1 cellular context compared by ENCODE assay signal in genomic region chr12:53049582-53050318, GRCh38.
TF ChIP-seq lines count a peak whose summit lies in the region.

Gene TNS2 (plus strand): TSS chr12:53050065. CDS start chr12:53050186, 121 bp downstream.

TF ChIP-seq in HepG2, 621 proteins besides CTCF, POLR2A, EP300 and RAD21 (continued from another document and continues in another):
- TF ChIP-seq, protein P1, sequence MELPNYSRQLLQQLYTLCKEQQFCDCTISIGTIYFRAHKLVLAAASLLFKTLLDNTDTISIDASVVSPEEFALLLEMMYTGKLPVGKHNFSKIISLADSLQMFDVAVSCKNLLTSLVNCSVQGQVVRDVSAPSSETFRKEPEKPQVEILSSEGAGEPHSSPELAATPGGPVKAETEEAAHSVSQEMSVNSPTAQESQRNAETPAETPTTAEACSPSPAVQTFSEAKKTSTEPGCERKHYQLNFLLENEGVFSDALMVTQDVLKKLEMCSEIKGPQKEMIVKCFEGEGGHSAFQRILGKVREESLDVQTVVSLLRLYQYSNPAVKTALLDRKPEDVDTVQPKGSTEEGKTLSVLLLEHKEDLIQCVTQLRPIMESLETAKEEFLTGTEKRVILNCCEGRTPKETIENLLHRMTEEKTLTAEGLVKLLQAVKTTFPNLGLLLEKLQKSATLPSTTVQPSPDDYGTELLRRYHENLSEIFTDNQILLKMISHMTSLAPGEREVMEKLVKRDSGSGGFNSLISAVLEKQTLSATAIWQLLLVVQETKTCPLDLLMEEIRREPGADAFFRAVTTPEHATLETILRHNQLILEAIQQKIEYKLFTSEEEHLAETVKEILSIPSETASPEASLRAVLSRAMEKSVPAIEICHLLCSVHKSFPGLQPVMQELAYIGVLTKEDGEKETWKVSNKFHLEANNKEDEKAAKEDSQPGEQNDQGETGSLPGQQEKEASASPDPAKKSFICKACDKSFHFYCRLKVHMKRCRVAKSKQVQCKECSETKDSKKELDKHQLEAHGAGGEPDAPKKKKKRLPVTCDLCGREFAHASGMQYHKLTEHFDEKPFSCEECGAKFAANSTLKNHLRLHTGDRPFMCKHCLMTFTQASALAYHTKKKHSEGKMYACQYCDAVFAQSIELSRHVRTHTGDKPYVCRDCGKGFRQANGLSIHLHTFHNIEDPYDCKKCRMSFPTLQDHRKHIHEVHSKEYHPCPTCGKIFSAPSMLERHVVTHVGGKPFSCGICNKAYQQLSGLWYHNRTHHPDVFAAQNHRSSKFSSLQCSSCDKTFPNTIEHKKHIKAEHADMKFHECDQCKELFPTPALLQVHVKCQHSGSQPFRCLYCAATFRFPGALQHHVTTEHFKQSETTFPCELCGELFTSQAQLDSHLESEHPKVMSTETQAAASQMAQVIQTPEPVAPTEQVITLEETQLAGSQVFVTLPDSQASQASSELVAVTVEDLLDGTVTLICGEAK (IDR thresholded peaks at IDR 0.05) = no peak
- TF ChIP-seq, protein P1 (CRISPR knock-in tag; IDR thresholded peaks at IDR 0.05) = peak; percentile 31; the same call in 1 of the 2 replicates
- TF ChIP-seq ZC3H4 (CRISPR knock-in tag; IDR thresholded peaks at IDR 0.05; ENCODE audit: borderline replicate concordance) (no peak), MLLT10 (CRISPR knock-in tag; IDR thresholded peaks at IDR 0.05) (no peak), ARID4A (CRISPR knock-in tag; IDR thresholded peaks at IDR 0.05; ENCODE audit: borderline replicate concordance) (peak; percentile 71; the same call in 1 of the 2 replicates), HMG20B (CRISPR knock-in tag; conservative IDR thresholded peaks at IDR 0.05) (no peak), MEIS1 (CRISPR knock-in tag; IDR thresholded peaks at IDR 0.05; ENCODE audit: borderline replicate concordance) (no peak), MYNN (CRISPR knock-in tag; IDR thresholded peaks at IDR 0.05; ENCODE audit: low read depth) (no peak), PHF21A (CRISPR knock-in tag; IDR thresholded peaks at IDR 0.05) (peak; percentile 67; the same call in 1 of the 2 replicates), KDM2A (CRISPR knock-in tag; IDR thresholded peaks at IDR 0.05; ENCODE audit: borderline replicate concordance, low read depth) (no peak), ZNF7 (CRISPR knock-in tag; IDR thresholded peaks at IDR 0.05) (no peak), MLX (CRISPR knock-in tag; IDR thresholded peaks at IDR 0.05) (no peak), MEF2D (CRISPR knock-in tag; IDR thresholded peaks at IDR 0.05) (peak; percentile 26; the same call in 1 of the 2 replicates), ZNF275 (CRISPR knock-in tag; IDR thresholded peaks at IDR 0.05; ENCODE audit: borderline replicate concordance) (peak; percentile 19; the same call in 1 of the 2 replicates), SMAD9 (CRISPR knock-in tag; IDR thresholded peaks at IDR 0.05) (no peak), TRIM24 (CRISPR knock-in tag; IDR thresholded peaks at IDR 0.05) (no peak), BHLHE40 (IDR thresholded peaks at IDR 0.05; ENCODE audit: low read length) (no peak), NONO (IDR thresholded peaks at IDR 0.05) (no peak), NONO (CRISPR knock-in tag; conservative IDR thresholded peaks at IDR 0.05) (no peak), ZNF337 (CRISPR knock-in tag; IDR thresholded peaks at IDR 0.05; ENCODE audit: borderline replicate concordance, low read depth) (no peak), ZNF878 (CRISPR knock-in tag; IDR thresholded peaks at IDR 0.05) (peak; percentile 58; the same call in 1 of the 2 replicates), POLR2G (IDR thresholded peaks at IDR 0.05; ENCODE audit: low read depth, low read length) (peak; percentile 77; the same call in 1 of the 2 replicates), HIVEP1 (CRISPR knock-in tag; IDR thresholded peaks at IDR 0.05) (peak; percentile 63; the same call in 1 of the 2 replicates), KLF16 (CRISPR knock-in tag; IDR thresholded peaks at IDR 0.05) (peak in 1 of 2 experiments; percentile 64; a peak in 2 of 4 replicates), KDM1A (CRISPR knock-in tag; IDR thresholded peaks at IDR 0.05) (no peak), NFIC (IDR thresholded peaks at IDR 0.05; ENCODE audit: low read length) (no peak), ZBTB7B (CRISPR knock-in tag; IDR thresholded peaks at IDR 0.05) (peak; percentile 54; the same call in 1 of the 2 replicates), ZNF652 (CRISPR knock-in tag; IDR thresholded peaks at IDR 0.05; ENCODE audit: borderline replicate concordance, low read depth) (no peak), ZNF768 (CRISPR knock-in tag; IDR thresholded peaks at IDR 0.05) (no peak), ZFP82 (CRISPR knock-in tag; IDR thresholded peaks at IDR 0.05; ENCODE audit: borderline replicate concordance) (no peak), CBX5 (CRISPR knock-in tag; IDR thresholded peaks at IDR 0.05; ENCODE audit: borderline replicate concordance) (no peak), CREBL2 (CRISPR knock-in tag; IDR thresholded peaks at IDR 0.05; ENCODE audit: borderline replicate concordance) (no peak), SCMH1 (CRISPR knock-in tag; IDR thresholded peaks at IDR 0.05; ENCODE audit: borderline replicate concordance) (no peak)
- TF ChIP-seq, protein P2, sequence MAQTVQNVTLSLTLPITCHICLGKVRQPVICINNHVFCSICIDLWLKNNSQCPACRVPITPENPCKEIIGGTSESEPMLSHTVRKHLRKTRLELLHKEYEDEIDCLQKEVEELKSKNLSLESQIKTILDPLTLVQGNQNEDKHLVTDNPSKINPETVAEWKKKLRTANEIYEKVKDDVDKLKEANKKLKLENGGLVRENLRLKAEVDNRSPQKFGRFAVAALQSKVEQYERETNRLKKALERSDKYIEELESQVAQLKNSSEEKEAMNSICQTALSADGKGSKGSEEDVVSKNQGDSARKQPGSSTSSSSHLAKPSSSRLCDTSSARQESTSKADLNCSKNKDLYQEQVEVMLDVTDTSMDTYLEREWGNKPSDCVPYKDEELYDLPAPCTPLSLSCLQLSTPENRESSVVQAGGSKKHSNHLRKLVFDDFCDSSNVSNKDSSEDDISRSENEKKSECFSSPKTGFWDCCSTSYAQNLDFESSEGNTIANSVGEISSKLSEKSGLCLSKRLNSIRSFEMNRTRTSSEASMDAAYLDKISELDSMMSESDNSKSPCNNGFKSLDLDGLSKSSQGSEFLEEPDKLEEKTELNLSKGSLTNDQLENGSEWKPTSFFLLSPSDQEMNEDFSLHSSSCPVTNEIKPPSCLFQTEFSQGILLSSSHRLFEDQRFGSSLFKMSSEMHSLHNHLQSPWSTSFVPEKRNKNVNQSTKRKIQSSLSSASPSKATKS (CRISPR knock-in tag; IDR thresholded peaks at IDR 0.05) = no peak
- TF ChIP-seq, protein P3, sequence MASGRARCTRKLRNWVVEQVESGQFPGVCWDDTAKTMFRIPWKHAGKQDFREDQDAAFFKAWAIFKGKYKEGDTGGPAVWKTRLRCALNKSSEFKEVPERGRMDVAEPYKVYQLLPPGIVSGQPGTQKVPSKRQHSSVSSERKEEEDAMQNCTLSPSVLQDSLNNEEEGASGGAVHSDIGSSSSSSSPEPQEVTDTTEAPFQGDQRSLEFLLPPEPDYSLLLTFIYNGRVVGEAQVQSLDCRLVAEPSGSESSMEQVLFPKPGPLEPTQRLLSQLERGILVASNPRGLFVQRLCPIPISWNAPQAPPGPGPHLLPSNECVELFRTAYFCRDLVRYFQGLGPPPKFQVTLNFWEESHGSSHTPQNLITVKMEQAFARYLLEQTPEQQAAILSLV (CRISPR knock-in tag; IDR thresholded peaks at IDR 0.05; ENCODE audit: borderline replicate concordance) = no peak
- TF ChIP-seq, protein P4, sequence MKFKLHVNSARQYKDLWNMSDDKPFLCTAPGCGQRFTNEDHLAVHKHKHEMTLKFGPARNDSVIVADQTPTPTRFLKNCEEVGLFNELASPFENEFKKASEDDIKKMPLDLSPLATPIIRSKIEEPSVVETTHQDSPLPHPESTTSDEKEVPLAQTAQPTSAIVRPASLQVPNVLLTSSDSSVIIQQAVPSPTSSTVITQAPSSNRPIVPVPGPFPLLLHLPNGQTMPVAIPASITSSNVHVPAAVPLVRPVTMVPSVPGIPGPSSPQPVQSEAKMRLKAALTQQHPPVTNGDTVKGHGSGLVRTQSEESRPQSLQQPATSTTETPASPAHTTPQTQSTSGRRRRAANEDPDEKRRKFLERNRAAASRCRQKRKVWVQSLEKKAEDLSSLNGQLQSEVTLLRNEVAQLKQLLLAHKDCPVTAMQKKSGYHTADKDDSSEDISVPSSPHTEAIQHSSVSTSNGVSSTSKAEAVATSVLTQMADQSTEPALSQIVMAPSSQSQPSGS (CRISPR knock-in tag; IDR thresholded peaks at IDR 0.05) = no peak
- TF ChIP-seq, protein P5, sequence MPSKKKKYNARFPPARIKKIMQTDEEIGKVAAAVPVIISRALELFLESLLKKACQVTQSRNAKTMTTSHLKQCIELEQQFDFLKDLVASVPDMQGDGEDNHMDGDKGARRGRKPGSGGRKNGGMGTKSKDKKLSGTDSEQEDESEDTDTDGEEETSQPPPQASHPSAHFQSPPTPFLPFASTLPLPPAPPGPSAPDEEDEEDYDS (CRISPR knock-in tag; IDR thresholded peaks at IDR 0.05) = peak; percentile 47; the same call in 1 of the 2 replicates
- TF ChIP-seq, protein P6, sequence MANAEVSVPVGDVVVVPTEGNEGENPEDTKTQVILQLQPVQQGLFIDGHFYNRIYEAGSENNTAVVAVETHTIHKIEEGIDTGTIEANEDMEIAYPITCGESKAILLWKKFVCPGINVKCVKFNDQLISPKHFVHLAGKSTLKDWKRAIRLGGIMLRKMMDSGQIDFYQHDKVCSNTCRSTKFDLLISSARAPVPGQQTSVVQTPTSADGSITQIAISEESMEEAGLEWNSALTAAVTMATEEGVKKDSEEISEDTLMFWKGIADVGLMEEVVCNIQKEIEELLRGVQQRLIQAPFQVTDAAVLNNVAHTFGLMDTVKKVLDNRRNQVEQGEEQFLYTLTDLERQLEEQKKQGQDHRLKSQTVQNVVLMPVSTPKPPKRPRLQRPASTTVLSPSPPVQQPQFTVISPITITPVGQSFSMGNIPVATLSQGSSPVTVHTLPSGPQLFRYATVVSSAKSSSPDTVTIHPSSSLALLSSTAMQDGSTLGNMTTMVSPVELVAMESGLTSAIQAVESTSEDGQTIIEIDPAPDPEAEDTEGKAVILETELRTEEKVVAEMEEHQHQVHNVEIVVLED (CRISPR knock-in tag; IDR thresholded peaks at IDR 0.05; ENCODE audit: borderline replicate concordance) = no peak
